11 cellular contexts compared by ENCODE assay signal in the genomic region with DNA sequence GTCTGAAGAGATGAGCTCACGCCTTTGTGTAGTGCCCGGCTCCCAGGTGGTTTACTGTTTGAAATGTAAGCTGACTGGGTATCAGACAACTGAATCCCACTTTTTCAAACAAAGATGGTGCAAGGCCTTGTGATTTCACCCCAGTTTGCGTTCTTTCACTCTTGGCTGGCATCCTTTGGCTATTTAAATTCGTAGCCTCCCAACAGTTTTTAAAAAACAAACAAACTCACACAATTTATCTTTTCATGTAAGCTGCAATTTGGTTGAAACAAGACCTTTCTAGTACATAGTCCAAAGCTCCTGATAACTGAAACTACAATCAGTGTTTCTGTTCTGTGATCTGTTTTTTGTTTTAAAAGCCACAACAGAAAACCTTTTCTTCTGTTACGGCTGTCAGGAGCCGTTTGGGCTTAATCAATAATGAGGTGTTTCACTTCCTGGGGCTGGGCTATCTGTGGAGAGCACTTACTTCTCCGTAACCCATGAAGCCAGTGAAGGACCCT.
A peak's percentile ranks its signal among the peaks of the same experiment; 100 is the strongest.
DNase-seq lines count a peak whose midpoint lies in the region; ATAC-seq and TF ChIP-seq lines count a peak whose summit lies in the region.
"Had no signal": no experiment of that assay in that cellular context is flagged by ENCODE, and none has a peak within 500 bp of the region (broad histone marks: within the 10 kb centered on the region; RNA-seq: fewer than 3 reads in every experiment).

No MANE protein-coding gene starts in this region.

- TF ChIP-seq CTCF in mucosa of descending colon (IDR thresholded peaks at IDR 0.05) (no peak), foreskin keratinocyte (conservative IDR thresholded peaks at IDR 0.05) (no peak)

- H3K4me1 ChIP-seq in CD4-positive, CD25-positive, alpha-beta regulatory T cell (ENCODE audit: control insufficient read depth, insufficient read depth, low read length, poor library complexity, severe bottlenecking), result peaks cover 85% of the 10 kb centered on the region
- H3K4me1 ChIP-seq in mucosa of rectum (ENCODE audit: control insufficient read depth in 2 of 2, insufficient read depth in 2 of 2, low read length in 2 of 2) (peaks cover 35 to 39% of the 10 kb centered on the region in 2 donors), mucosa of descending colon (ENCODE audit: low read depth) (peaks cover 47% of the 10 kb centered on the region), foreskin keratinocyte (peaks cover 27% of the 10 kb centered on the region)

- H3K27me3 Mint-ChIP-seq in CD4-positive, CD25-positive, alpha-beta regulatory T cell, result no peaks in the 10 kb centered on the region
- H3K27me3 Mint-ChIP-seq in activated T-helper 1 cell treated with anti-CD3 and anti-CD28 coated beads, Interleukin-12 subunit alpha, Interleukin-12 subunit beta, Interleukin-2, Interleukin-4 antibody, amounts not matched to agents 30 ng/mL and 10 ng/mL and 1 ng/mL, durations not matched to agents 14 hours and 24 hours and 36 hours (ENCODE audit: insufficient read depth), result no peaks in the 10 kb centered on the region

- peaks cover 20 to 77% (median 58%) of the 10 kb centered on the region in 4 donors for H3K4me1 Mint-ChIP-seq in CD4-positive, CD25-positive, alpha-beta regulatory T cell
- H3K4me1 Mint-ChIP-seq in activated T-helper 1 cell treated with anti-CD3 and anti-CD28 coated beads, Interleukin-12 subunit alpha, Interleukin-12 subunit beta, Interleukin-2, Interleukin-4 antibody, amounts not matched to agents 30 ng/mL and 10 ng/mL and 1 ng/mL, durations not matched to agents 14 hours and 24 hours and 36 hours (ENCODE audit: low read depth), result peaks cover 79% of the 10 kb centered on the region

- no peaks in the 10 kb centered on the region for H3K9me3 Mint-ChIP-seq in CD4-positive, CD25-positive, alpha-beta regulatory T cell
- no peaks in the 10 kb centered on the region for H3K9me3 Mint-ChIP-seq in activated T-helper 1 cell treated with anti-CD3 and anti-CD28 coated beads, Interleukin-12 subunit alpha, Interleukin-12 subunit beta, Interleukin-2, Interleukin-4 antibody, amounts not matched to agents 30 ng/mL and 10 ng/mL and 1 ng/mL, durations not matched to agents 14 hours and 24 hours and 36 hours

- intact Hi-C loops in activated T-helper 1 cell treated with anti-CD3 and anti-CD28 coated beads, Interleukin-12 subunit alpha, Interleukin-12 subunit beta, Interleukin-2, Interleukin-4 antibody, amounts not matched to agents 30 ng/mL and 10 ng/mL and 1 ng/mL, durations not matched to agents 14 hours and 24 hours and 36 hours (cut with micrococcal nuclease), result loop anchor here (1.0 to 5.0 kb wide), 5 partner anchors 13 to 140 kb away; a partner anchor contains a TSS
- intact Hi-C loops in mucosa of descending colon (cut with DNase I, micrococcal nuclease), result no loop called here

- H3K27ac Mint-ChIP-seq in CD4-positive, CD25-positive, alpha-beta regulatory T cell, result peak overlapping the region; percentile 83 to 99 (median 95)
- peak overlapping the region; percentile 93 for H3K27ac Mint-ChIP-seq in activated T-helper 1 cell treated with anti-CD3 and anti-CD28 coated beads, Interleukin-12 subunit alpha, Interleukin-12 subunit beta, Interleukin-2, Interleukin-4 antibody, amounts not matched to agents 30 ng/mL and 10 ng/mL and 1 ng/mL, durations not matched to agents 14 hours and 24 hours and 36 hours

- peak overlapping the region in 1 of 2 donors; percentile 30 for H3K9ac ChIP-seq in mucosa of rectum (ENCODE audit: low read depth in 1 of 2, low read length in 2 of 2)

- ATAC-seq in CD4-positive, CD25-positive, alpha-beta regulatory T cell (ENCODE audit: low read depth in 2 of 2), result peak; percentile 22 to 25
- ATAC-seq in HG02759 (IDR thresholded peaks at IDR 0.05; ENCODE audit: unreplicated experiment), result peak; percentile 59
- no peak for ATAC-seq in mucosa of descending colon
- ATAC-seq in foreskin keratinocyte, result no peak

- H3K36me3 Mint-ChIP-seq in CD4-positive, CD25-positive, alpha-beta regulatory T cell, result peaks cover 11% of the 10 kb centered on the region
- H3K36me3 Mint-ChIP-seq in activated T-helper 1 cell treated with anti-CD3 and anti-CD28 coated beads, Interleukin-12 subunit alpha, Interleukin-12 subunit beta, Interleukin-2, Interleukin-4 antibody, amounts not matched to agents 30 ng/mL and 10 ng/mL and 1 ng/mL, durations not matched to agents 14 hours and 24 hours and 36 hours (ENCODE audit: low read depth), result peaks cover 16% of the 10 kb centered on the region

- H3K36me3 ChIP-seq in CD4-positive, CD25-positive, alpha-beta regulatory T cell (ENCODE audit: control insufficient read depth, insufficient read depth, low read length), result no peaks in the 10 kb centered on the region
- H3K36me3 ChIP-seq in mucosa of rectum (ENCODE audit: control insufficient read depth in 2 of 2, insufficient read depth in 2 of 2, low read length in 2 of 2), result peaks cover 0 to 5% of the 10 kb centered on the region in 2 donors
- H3K36me3 ChIP-seq in mucosa of descending colon (ENCODE audit: low read depth), result no peaks in the 10 kb centered on the region

- H3K27ac ChIP-seq in CD4-positive, CD25-positive, alpha-beta regulatory T cell (ENCODE audit: insufficient read depth, low read length, poor library complexity, severe bottlenecking), result peak overlapping the region; percentile 86
- H3K27ac ChIP-seq in mucosa of rectum (ENCODE audit: low read depth in 2 of 2, low read length in 2 of 2), result peak overlapping the region; percentile 34 to 45
- H3K27ac ChIP-seq in foreskin keratinocyte, result no peak overlapping the region

- H3K4me3 Mint-ChIP-seq in CD4-positive, CD25-positive, alpha-beta regulatory T cell, result peak overlapping the region; percentile 63 to 92 (median 84)
- peak overlapping the region; percentile 88 for H3K4me3 Mint-ChIP-seq in activated T-helper 1 cell treated with anti-CD3 and anti-CD28 coated beads, Interleukin-12 subunit alpha, Interleukin-12 subunit beta, Interleukin-2, Interleukin-4 antibody, amounts not matched to agents 30 ng/mL and 10 ng/mL and 1 ng/mL, durations not matched to agents 14 hours and 24 hours and 36 hours

- H3K4me3 ChIP-seq in CD4-positive, CD25-positive, alpha-beta regulatory T cell (ENCODE audit: low read depth, low read length), result peak overlapping the region; percentile 95
- H3K4me3 ChIP-seq in mucosa of rectum (ENCODE audit: low read length in 2 of 2), result peak overlapping the region in 1 of 2 donors; percentile 55
- no peak overlapping the region for H3K4me3 ChIP-seq in mucosa of descending colon

- peak; percentile 8 to 70 (median 22) for DNase-seq in CD4-positive, CD25-positive, alpha-beta regulatory T cell
- DNase-seq in activated T-helper 1 cell treated with anti-CD3 and anti-CD28 coated beads, Interleukin-12 subunit alpha, Interleukin-12 subunit beta, Interleukin-2, Interleukin-4 antibody, amounts not matched to agents 30 ng/mL and 10 ng/mL and 1 ng/mL, durations not matched to agents 14 hours and 24 hours and 36 hours (ENCODE audit: low spot score), result no peak
- DNase-seq in mucosa of descending colon, result no peak
- no peak for DNase-seq in stimulated activated CD8-positive, alpha-beta memory T cell treated with anti-CD3 and anti-CD28 coated beads, Interleukin-4, amount 100 ng/mL, for 48 hours
- no peak for DNase-seq in foreskin keratinocyte
- DNase-seq in SIG-M5 treated with dmso at 0.1 percent for 504 hours (lab: John Stamatoyannopoulos, UW; ENCODE audit: unreplicated experiment), result no peak
- DNase-seq: hypothalamus, retina, SHP77 treated with DMSO at 0.1 percent for 48 hours had no signal

- H3K9me3 ChIP-seq in CD4-positive, CD25-positive, alpha-beta regulatory T cell (ENCODE audit: control insufficient read depth in 2 of 2, low read length in 2 of 2), result no peaks in the 10 kb centered on the region
- H3K9me3 ChIP-seq in mucosa of rectum (ENCODE audit: control insufficient read depth in 2 of 2, low read length in 2 of 2) (no peaks in the 10 kb centered on the region), mucosa of descending colon (no peaks in the 10 kb centered on the region)

- no peaks in the 10 kb centered on the region for H3K27me3 ChIP-seq in CD4-positive, CD25-positive, alpha-beta regulatory T cell (ENCODE audit: control insufficient read depth, insufficient read depth, low read length)
- no peaks in the 10 kb centered on the region for H3K27me3 ChIP-seq in mucosa of rectum (ENCODE audit: control insufficient read depth in 2 of 2, insufficient read depth in 2 of 2, low read length in 2 of 2)
- H3K27me3 ChIP-seq in foreskin keratinocyte, result no peaks in the 10 kb centered on the region

Comparison
In these comparisons a context has a peak if more than half of its experiments do, and no peak if none do; other contexts are left out.
1. ATAC-seq: peak in CD4-positive, CD25-positive, alpha-beta regulatory T cell (2 of 2) and HG02759 (single experiment); none in mucosa of descending colon (single experiment) and foreskin keratinocyte (single experiment).
2. DNase-seq: peak in CD4-positive, CD25-positive, alpha-beta regulatory T cell (3 of 3); none in activated T-helper 1 cell treated with anti-CD3 and anti-CD28 coated beads, Interleukin-12 subunit alpha, Interleukin-12 subunit beta, Interleukin-2, Interleukin-4 antibody, amounts not matched to agents 30 ng/mL and 10 ng/mL and 1 ng/mL, durations not matched to agents 14 hours and 24 hours and 36 hours (single experiment), mucosa of descending colon (0 of 3), stimulated activated CD8-positive, alpha-beta memory T cell treated with anti-CD3 and anti-CD28 coated beads, Interleukin-4, amount 100 ng/mL, for 48 hours (single experiment), foreskin keratinocyte (0 of 2) and SIG-M5 treated with dmso at 0.1 percent for 504 hours (single experiment).